15 cellular contexts compared by ENCODE assay signal in the genomic region with DNA sequence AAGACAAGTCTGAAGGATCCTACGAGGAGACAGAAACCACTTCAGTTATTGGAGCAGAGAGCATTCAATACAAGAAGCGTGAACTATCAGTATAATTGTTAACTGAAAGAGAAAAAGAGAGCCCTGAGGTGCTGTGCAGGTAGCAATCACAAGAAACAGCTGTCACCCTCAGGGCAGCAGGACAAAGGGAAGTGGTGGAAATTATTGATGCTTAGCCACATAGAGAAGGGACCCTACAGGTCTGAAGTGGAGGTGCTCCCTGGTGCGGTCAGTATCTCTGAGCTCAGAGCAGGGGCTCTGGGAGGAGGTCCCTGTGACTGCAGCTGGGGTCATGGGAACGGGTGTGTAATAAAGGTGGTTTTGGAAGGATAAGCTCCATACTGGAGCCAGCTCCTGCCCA.
DNase-seq lines count a peak whose midpoint lies in the region; ATAC-seq, FAIRE-seq and TF ChIP-seq lines count a peak whose summit lies in the region.
"Had no signal": no experiment of that assay in that cellular context is flagged by ENCODE, and none has a peak within 500 bp of the region (broad histone marks: within the 10 kb centered on the region; RNA-seq: fewer than 3 reads in every experiment).

No MANE protein-coding gene starts in this region.

- no peak overlapping the region for H3K4me3 ChIP-seq in H1 (ENCODE audit: extremely low read depth in 1 of 4, insufficient read depth in 2 of 4, low read depth in 3 of 4, low read length in 4 of 4)
- H3K4me3 ChIP-seq: HAP-1 had no signal

- H2BK20ac ChIP-seq in H1 (ENCODE audit: low read length): no peak overlapping the region

- H2BK5ac ChIP-seq in H1 (ENCODE audit: low read depth, low read length): no peak overlapping the region

- H3K9me3 ChIP-seq in H1 (ENCODE audit: insufficient read depth in 2 of 2, low read depth in 1 of 2, low read length in 1 of 2): no peaks in the 10 kb centered on the region
- H3K9me3 ChIP-seq: HAP-1 had no signal

- ATAC-seq in GM21381 (IDR thresholded peaks at IDR 0.05; ENCODE audit: unreplicated experiment): peak; percentile 35
- ATAC-seq: CD8-positive, alpha-beta T cell; PC-3 had no signal

- POLR2A ChIA-PET in H1 (lab: Charles Lee; ENCODE audit: partially characterized antibody): no interaction called here

- no peak overlapping the region for H3K4me3 Mint-ChIP-seq in type B pancreatic cell
- H3K4me3 Mint-ChIP-seq: B cell; CD8-positive, alpha-beta T cell had no signal

- no peak overlapping the region for H4K8ac ChIP-seq in H1 (ENCODE audit: extremely low read depth, insufficient read depth, low read length)

- no peak overlapping the region for H3K4ac ChIP-seq in H1 (replicated peaks; ENCODE audit: insufficient read length, low read depth, low read length)

- TF ChIP-seq EP300 in H1 (IDR thresholded peaks at IDR 0.05; ENCODE audit: borderline replicate concordance in 1 of 2, low read depth in 2 of 2, low read length in 2 of 2): no peak

- WGBS in H1 (ENCODE audit: extremely low coverage in 1 of 2, insufficient coverage in 1 of 2, insufficient read length in 1 of 2, insufficient replicate concordance in 2 of 2, low coverage in 1 of 2, low lambda C conversion rate in 2 of 2, missing lambda C conversion rate in 1 of 2), 2 experiments: 93% methylated on average over 4 of the region's 4 CpGs; no CpG with 5 or more reads in 1 of the 2 experiments

- H2BK12ac ChIP-seq in H1 (ENCODE audit: low read depth, low read length): no peak overlapping the region

- no peak for TF ChIP-seq CTCF in H1 (IDR thresholded peaks at IDR 0.05; ENCODE audit: control extremely low read depth in 1 of 3, insufficient read depth in 1 of 3, low read depth in 1 of 3, low read length in 3 of 3)
- TF ChIP-seq CTCF in type B pancreatic cell (conservative IDR thresholded peaks at IDR 0.05): no peak

- H4K5ac ChIP-seq in H1 (ENCODE audit: insufficient read length, low read depth, low read length): no peak overlapping the region

- H3K36me3 ChIP-seq in H1 (ENCODE audit: control insufficient read depth in 2 of 4, insufficient read depth in 4 of 4, low read length in 3 of 4): no peaks in the 10 kb centered on the region
- H3K36me3 ChIP-seq: HAP-1 had no signal

- TF ChIP-seq RAD21 in H1 (IDR thresholded peaks at IDR 0.05 in 1 of 2, conservative IDR thresholded peaks at IDR 0.05 in 1 of 2; ENCODE audit: low read depth in 2 of 2, low read length in 2 of 2): no peak

- no peak overlapping the region for H2BK120ac ChIP-seq in H1 (replicated peaks; ENCODE audit: low read depth, low read length)

- H3K27ac ChIP-seq in H1 (ENCODE audit: low read depth, low read length): no peak overlapping the region

- H4K91ac ChIP-seq in H1 (replicated peaks; ENCODE audit: insufficient read length, low read length): peak overlapping the region; percentile 25

- H3K79me1 ChIP-seq in H1 (ENCODE audit: low read depth, low read length): no peaks in the 10 kb centered on the region

- H3K18ac ChIP-seq in H1 (ENCODE audit: extremely low read depth, low read length): no peak overlapping the region

- TF ChIP-seq POLR2A in H1 (IDR thresholded peaks at IDR 0.05; ENCODE audit: control extremely low read depth in 1 of 2, low read depth in 2 of 2, low read length in 2 of 2): no peak

- H3K79me2 ChIP-seq in H1 (ENCODE audit: control insufficient read depth in 1 of 2, insufficient read depth in 2 of 2, low read length in 2 of 2): no peaks in the 10 kb centered on the region

- no peak overlapping the region for H3K9ac ChIP-seq in H1 (replicated peaks in 1 of 4; ENCODE audit: extremely low read depth in 1 of 4, low read depth in 3 of 4, low read length in 3 of 4)

- H3K27me3 Mint-ChIP-seq in type B pancreatic cell: no peaks in the 10 kb centered on the region

- H3K27me3 ChIP-seq in H1 (replicated peaks in 1 of 4; ENCODE audit: control insufficient read depth in 3 of 4, extremely low read depth in 1 of 4, insufficient read depth in 3 of 4, low read length in 3 of 4): no peaks in the 10 kb centered on the region

- H3K27ac Mint-ChIP-seq in type B pancreatic cell: peak overlapping the region; percentile 92
- H3K27ac Mint-ChIP-seq: B cell; CD8-positive, alpha-beta T cell had no signal

- no peak for FAIRE-seq in H1 (lab: Jason Lieb, UNC)

- CTCF ChIA-PET in H1 (lab: Charles Lee; ENCODE audit: partially characterized antibody): interaction anchor here (0.6 kb wide), 1 partner anchor 24 kb away, joined by 3 read pairs; no protein-coding TSS in a partner anchor

- DNase-seq in NCI-H146 (lab: John Stamatoyannopoulos, UW) (peak; percentile 92), H1 (ENCODE audit: low read depth in 1 of 2, low spot score in 2 of 2) (no peak), type B pancreatic cell (ENCODE audit: extremely low spot score, unreplicated experiment) (no peak), nucleus accumbens (lab: John Stamatoyannopoulos, UW) (no peak), HUDEP-2 (lab: John Stamatoyannopoulos, UW; ENCODE audit: unreplicated experiment in 76 of 76) (no peak)
- no peak for DNase-seq in stimulated activated CD4-positive, alpha-beta T cell treated with anti-CD3 and anti-CD28 coated beads, Interleukin-15, amount 100 ng/mL, for 24 hours
- DNase-seq: EL, NCI-H1436, NCI-H345, NCI-H526 treated with DMSO at 0.1 percent for 48 hours, PC-3 had no signal

- no peak overlapping the region for H3K14ac ChIP-seq in H1 (ENCODE audit: insufficient read length)

- no peak overlapping the region for H3K23ac ChIP-seq in H1 (ENCODE audit: insufficient read length)

- H3K23me2 ChIP-seq in H1 (ENCODE audit: low read depth, low read length): no peaks in the 10 kb centered on the region

- peaks cover 9% of the 10 kb centered on the region for H3K9me3 Mint-ChIP-seq in type B pancreatic cell
- H3K9me3 Mint-ChIP-seq: CD8-positive, alpha-beta T cell had no signal

- no peak overlapping the region for H2AK5ac ChIP-seq in H1 (ENCODE audit: low read depth, low read length)

- no peak overlapping the region for H2BK15ac ChIP-seq in H1 (ENCODE audit: low read length)

- H3K4me2 ChIP-seq in H1 (ENCODE audit: insufficient read depth in 1 of 2, low read depth in 2 of 2, low read length in 2 of 2): no peak overlapping the region

- peaks cover 4% of the 10 kb centered on the region for H3K36me3 Mint-ChIP-seq in type B pancreatic cell
- H3K36me3 Mint-ChIP-seq: CD8-positive, alpha-beta T cell had no signal

- H2AFZ ChIP-seq in H1 (ENCODE audit: low read length): no peak overlapping the region

- H3K4me1 ChIP-seq in H1 (replicated peaks in 1 of 4; ENCODE audit: control insufficient read depth in 3 of 4, insufficient read depth in 4 of 4, low read length in 3 of 4): peaks cover 0 to 20% (median 9%) of the 10 kb centered on the region in 4 experiments; a peak in 5 of 7 replicates
- H3K4me1 ChIP-seq: HAP-1 had no signal

- no peaks in the 10 kb centered on the region for H4K20me1 ChIP-seq in H1 (replicated peaks in 1 of 2; ENCODE audit: control insufficient read depth in 1 of 2, insufficient read depth in 2 of 2, low read length in 2 of 2)

- no peak overlapping the region for H3K56ac ChIP-seq in H1 (replicated peaks; ENCODE audit: insufficient read length, low read depth, low read length)

- H3K4me1 Mint-ChIP-seq in type B pancreatic cell (ENCODE audit: unreplicated experiment): peaks cover 29% of the 10 kb centered on the region

TF ChIP-seq in H1, 55 proteins besides CTCF, POLR2A, EP300 and RAD21:
- TF ChIP-seq TAF7 (optimal IDR thresholded peaks at IDR 0.05; ENCODE audit: borderline replicate concordance, low read depth, low read length): no peak
- TF ChIP-seq, protein P1, sequence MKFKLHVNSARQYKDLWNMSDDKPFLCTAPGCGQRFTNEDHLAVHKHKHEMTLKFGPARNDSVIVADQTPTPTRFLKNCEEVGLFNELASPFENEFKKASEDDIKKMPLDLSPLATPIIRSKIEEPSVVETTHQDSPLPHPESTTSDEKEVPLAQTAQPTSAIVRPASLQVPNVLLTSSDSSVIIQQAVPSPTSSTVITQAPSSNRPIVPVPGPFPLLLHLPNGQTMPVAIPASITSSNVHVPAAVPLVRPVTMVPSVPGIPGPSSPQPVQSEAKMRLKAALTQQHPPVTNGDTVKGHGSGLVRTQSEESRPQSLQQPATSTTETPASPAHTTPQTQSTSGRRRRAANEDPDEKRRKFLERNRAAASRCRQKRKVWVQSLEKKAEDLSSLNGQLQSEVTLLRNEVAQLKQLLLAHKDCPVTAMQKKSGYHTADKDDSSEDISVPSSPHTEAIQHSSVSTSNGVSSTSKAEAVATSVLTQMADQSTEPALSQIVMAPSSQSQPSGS (IDR thresholded peaks at IDR 0.05; ENCODE audit: low read length): no peak
